1 cellular context compared by ENCODE assay signal in the genomic region with DNA sequence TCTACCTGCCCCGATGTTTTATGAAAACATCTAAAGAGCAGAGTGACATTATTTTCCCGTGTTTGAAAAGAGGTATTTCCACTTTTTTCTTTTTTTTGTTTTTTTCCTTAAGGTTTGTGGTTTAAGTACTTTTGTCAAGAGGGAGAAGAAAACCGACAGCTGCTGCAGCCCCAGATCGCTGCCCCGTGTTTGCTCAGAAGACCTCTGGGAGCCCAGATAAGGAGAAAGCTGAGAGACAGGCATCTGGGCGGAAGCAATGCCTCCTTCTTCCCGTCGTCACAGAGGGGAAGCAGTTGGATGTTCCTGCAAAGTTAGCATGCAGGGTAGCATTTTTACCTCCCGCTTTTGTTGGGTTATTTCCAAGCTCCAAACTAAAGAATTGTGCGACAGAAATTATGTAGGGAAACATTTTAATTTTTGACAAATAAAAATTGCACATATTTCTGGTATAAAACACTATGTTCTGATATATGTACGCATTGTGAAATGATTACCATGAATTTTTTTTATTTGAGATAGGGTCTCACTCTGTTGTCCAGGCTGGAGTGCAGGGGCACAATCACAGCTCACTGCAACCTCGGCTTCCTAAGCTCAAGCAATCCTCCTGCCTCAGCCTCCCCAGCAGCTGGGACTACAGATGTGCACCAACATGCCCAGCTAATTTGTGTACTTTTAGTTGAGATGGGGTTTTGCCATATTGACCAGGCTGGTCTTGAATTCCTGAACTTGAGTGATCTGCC.
TF ChIP-seq lines count a peak whose summit lies in the region.

No MANE protein-coding gene starts in this region.

TF ChIP-seq in GM23338, 12 proteins besides CTCF, POLR2A, EP300 and RAD21:
- TF ChIP-seq, protein P1, sequence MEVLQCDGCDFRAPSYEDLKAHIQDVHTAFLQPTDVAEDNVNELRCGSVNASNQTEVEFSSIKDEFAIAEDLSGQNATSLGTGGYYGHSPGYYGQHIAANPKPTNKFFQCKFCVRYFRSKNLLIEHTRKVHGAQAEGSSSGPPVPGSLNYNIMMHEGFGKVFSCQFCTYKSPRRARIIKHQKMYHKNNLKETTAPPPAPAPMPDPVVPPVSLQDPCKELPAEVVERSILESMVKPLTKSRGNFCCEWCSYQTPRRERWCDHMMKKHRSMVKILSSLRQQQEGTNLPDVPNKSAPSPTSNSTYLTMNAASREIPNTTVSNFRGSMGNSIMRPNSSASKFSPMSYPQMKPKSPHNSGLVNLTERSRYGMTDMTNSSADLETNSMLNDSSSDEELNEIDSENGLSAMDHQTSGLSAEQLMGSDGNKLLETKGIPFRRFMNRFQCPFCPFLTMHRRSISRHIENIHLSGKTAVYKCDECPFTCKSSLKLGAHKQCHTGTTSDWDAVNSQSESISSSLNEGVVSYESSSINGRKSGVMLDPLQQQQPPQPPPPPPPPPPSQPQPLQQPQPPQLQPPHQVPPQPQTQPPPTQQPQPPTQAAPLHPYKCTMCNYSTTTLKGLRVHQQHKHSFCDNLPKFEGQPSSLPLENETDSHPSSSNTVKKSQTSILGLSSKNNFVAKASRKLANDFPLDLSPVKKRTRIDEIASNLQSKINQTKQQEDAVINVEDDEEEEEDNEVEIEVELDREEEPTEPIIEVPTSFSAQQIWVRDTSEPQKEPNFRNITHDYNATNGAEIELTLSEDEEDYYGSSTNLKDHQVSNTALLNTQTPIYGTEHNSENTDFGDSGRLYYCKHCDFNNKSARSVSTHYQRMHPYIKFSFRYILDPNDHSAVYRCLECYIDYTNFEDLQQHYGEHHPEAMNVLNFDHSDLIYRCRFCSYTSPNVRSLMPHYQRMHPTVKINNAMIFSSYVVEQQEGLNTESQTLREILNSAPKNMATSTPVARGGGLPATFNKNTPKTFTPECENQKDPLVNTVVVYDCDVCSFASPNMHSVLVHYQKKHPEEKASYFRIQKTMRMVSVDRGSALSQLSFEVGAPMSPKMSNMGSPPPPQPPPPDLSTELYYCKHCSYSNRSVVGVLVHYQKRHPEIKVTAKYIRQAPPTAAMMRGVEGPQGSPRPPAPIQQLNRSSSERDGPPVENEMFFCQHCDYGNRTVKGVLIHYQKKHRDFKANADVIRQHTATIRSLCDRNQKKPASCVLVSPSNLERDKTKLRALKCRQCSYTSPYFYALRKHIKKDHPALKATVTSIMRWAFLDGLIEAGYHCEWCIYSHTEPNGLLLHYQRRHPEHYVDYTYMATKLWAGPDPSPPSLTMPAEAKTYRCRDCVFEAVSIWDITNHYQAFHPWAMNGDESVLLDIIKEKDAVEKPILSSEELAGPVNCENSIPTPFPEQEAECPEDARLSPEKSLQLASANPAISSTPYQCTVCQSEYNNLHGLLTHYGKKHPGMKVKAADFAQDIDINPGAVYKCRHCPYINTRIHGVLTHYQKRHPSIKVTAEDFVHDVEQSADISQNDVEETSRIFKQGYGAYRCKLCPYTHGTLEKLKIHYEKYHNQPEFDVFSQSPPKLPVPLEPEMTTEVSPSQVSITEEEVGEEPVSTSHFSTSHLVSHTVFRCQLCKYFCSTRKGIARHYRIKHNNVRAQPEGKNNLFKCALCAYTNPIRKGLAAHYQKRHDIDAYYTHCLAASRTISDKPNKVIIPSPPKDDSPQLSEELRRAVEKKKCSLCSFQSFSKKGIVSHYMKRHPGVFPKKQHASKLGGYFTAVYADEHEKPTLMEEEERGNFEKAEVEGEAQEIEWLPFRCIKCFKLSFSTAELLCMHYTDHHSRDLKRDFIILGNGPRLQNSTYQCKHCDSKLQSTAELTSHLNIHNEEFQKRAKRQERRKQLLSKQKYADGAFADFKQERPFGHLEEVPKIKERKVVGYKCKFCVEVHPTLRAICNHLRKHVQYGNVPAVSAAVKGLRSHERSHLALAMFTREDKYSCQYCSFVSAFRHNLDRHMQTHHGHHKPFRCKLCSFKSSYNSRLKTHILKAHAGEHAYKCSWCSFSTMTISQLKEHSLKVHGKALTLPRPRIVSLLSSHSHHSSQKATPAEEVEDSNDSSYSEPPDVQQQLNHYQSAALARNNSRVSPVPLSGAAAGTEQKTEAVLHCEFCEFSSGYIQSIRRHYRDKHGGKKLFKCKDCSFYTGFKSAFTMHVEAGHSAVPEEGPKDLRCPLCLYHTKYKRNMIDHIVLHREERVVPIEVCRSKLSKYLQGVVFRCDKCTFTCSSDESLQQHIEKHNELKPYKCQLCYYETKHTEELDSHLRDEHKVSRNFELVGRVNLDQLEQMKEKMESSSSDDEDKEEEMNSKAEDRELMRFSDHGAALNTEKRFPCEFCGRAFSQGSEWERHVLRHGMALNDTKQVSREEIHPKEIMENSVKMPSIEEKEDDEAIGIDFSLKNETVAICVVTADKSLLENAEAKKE (CRISPR knock-in tag; IDR thresholded peaks at IDR 0.05), result no peak
- no peak for TF ChIP-seq CREB1 (CRISPR knock-in tag; IDR thresholded peaks at IDR 0.05; ENCODE audit: low read depth)
- TF ChIP-seq NANOG (IDR thresholded peaks at IDR 0.05; ENCODE audit: borderline replicate concordance), result no peak
- no peak for TF ChIP-seq EZH2phosphoT487 (IDR thresholded peaks at IDR 0.05; ENCODE audit: unreplicated experiment)
- no peak for TF ChIP-seq ZNF114 (CRISPR knock-in tag; IDR thresholded peaks at IDR 0.05)
- no peak for TF ChIP-seq ZNF331 (CRISPR knock-in tag; IDR thresholded peaks at IDR 0.05; ENCODE audit: low read depth)
- TF ChIP-seq, protein P2, sequence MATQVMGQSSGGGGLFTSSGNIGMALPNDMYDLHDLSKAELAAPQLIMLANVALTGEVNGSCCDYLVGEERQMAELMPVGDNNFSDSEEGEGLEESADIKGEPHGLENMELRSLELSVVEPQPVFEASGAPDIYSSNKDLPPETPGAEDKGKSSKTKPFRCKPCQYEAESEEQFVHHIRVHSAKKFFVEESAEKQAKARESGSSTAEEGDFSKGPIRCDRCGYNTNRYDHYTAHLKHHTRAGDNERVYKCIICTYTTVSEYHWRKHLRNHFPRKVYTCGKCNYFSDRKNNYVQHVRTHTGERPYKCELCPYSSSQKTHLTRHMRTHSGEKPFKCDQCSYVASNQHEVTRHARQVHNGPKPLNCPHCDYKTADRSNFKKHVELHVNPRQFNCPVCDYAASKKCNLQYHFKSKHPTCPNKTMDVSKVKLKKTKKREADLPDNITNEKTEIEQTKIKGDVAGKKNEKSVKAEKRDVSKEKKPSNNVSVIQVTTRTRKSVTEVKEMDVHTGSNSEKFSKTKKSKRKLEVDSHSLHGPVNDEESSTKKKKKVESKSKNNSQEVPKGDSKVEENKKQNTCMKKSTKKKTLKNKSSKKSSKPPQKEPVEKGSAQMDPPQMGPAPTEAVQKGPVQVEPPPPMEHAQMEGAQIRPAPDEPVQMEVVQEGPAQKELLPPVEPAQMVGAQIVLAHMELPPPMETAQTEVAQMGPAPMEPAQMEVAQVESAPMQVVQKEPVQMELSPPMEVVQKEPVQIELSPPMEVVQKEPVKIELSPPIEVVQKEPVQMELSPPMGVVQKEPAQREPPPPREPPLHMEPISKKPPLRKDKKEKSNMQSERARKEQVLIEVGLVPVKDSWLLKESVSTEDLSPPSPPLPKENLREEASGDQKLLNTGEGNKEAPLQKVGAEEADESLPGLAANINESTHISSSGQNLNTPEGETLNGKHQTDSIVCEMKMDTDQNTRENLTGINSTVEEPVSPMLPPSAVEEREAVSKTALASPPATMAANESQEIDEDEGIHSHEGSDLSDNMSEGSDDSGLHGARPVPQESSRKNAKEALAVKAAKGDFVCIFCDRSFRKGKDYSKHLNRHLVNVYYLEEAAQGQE (IDR thresholded peaks at IDR 0.05; ENCODE audit: unreplicated experiment), result no peak
- no peak for TF ChIP-seq POLR2AphosphoS5 (IDR thresholded peaks at IDR 0.05; ENCODE audit: low read depth)
- TF ChIP-seq, protein P3, sequence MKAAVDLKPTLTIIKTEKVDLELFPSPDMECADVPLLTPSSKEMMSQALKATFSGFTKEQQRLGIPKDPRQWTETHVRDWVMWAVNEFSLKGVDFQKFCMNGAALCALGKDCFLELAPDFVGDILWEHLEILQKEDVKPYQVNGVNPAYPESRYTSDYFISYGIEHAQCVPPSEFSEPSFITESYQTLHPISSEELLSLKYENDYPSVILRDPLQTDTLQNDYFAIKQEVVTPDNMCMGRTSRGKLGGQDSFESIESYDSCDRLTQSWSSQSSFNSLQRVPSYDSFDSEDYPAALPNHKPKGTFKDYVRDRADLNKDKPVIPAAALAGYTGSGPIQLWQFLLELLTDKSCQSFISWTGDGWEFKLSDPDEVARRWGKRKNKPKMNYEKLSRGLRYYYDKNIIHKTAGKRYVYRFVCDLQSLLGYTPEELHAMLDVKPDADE (IDR thresholded peaks at IDR 0.05), result no peak
- no peak for TF ChIP-seq JUNB (IDR thresholded peaks at IDR 0.05; ENCODE audit: unreplicated experiment)
- TF ChIP-seq EZH2 (IDR thresholded peaks at IDR 0.05; ENCODE audit: low read depth, unreplicated experiment), result no peak
- TF ChIP-seq STAT1 (IDR thresholded peaks at IDR 0.05; ENCODE audit: unreplicated experiment), result no peak
TF ChIP-seq in GM23338: peak in this region for 0.
